Comparison of ENCODE assay signal across 9 cellular contexts in genomic region chr7:123624527-123625183, GRCh38. TPM values are rescaled to one million over a fixed set of nuclear protein-coding genes. Genes with fewer than 3 reads are reported as not detected.
DNase-seq lines count a peak whose midpoint lies in the region; ATAC-seq and TF ChIP-seq lines count a peak whose summit lies in the region.
"Had no signal": no experiment of that assay in that cellular context is flagged by ENCODE, and none has a peak within 500 bp of the region (broad histone marks: within the 10 kb centered on the region; RNA-seq: fewer than 3 reads in every experiment).

No MANE protein-coding gene starts in this region.

- TF ChIP-seq CTCF in omental fat pad (IDR thresholded peaks at IDR 0.05) = no peak

- DNase-seq in Caki2 (ENCODE audit: low read depth) (peak; percentile 30), dermis blood vessel endothelial cell (peak; percentile 49), omental fat pad (ENCODE audit: low spot score) (peak; percentile 51), NCI-H774 (lab: John Stamatoyannopoulos, UW) (no peak), C1 segment of cervical spinal cord (lab: John Stamatoyannopoulos, UW) (no peak)
- DNase-seq in activated CD4-positive, CD25-positive, alpha-beta regulatory T cell (lab: John Stamatoyannopoulos, UW) = peak; percentile 9 to 60 (median 16)

- in situ Hi-C loops in Caki2 (cut with HindIII; ENCODE audit: low pct_unique_long_range_greater_than_20kb, low sequenced_read_pairs) = no loop called here

- ATAC-seq in GM21367 (IDR thresholded peaks at IDR 0.05; ENCODE audit: unreplicated experiment) (peak; percentile 87), HG03565 (IDR thresholded peaks at IDR 0.05; ENCODE audit: unreplicated experiment) (peak; percentile 81), omental fat pad (ENCODE audit: low FRiP score) (no peak)

RNA-seq across cellular contexts. Expression of gene ASB15, which starts 23.0 kb away (rescaled TPM):
- total RNA-seq in Caki2 (2014; rRNA removed; shearing (Covaris generic); ENCODE audit: low replicate concordance) = not detected in 2 replicates
- total RNA-seq in dermis blood vessel endothelial cell = not detected in 2 replicates
- total RNA-seq in omental fat pad = not detected
- total RNA-seq: T-helper 2 cell treated with Interferon-gamma antibody and Interleukin-4, amounts not matched to agents 100 ng/mL and 5 ng/mL, for 36 hours had no signal

RNA-seq across cellular contexts. Expression of gene LMOD2, which starts 31.0 kb away (rescaled TPM):
- not detected in 2 replicates for total RNA-seq in Caki2 (2014; rRNA removed; shearing (Covaris generic); ENCODE audit: low replicate concordance)
- total RNA-seq in dermis blood vessel endothelial cell = not detected in 2 replicates
- not detected for total RNA-seq in omental fat pad
- total RNA-seq: T-helper 2 cell treated with Interferon-gamma antibody and Interleukin-4, amounts not matched to agents 100 ng/mL and 5 ng/mL, for 36 hours had no signal

Comparison
In these comparisons a context has a peak if more than half of its experiments do, and no peak if none do; other contexts are left out.
1. DNase-seq: peak in Caki2 (single experiment), activated CD4-positive, CD25-positive, alpha-beta regulatory T cell (4 of 4), dermis blood vessel endothelial cell (single experiment) and omental fat pad (single experiment); none in NCI-H774 (single experiment) and C1 segment of cervical spinal cord (0 of 14).